In genomic region chr3:62131620-62132019, GRCh38 we compare ENCODE assay signal across 12 cellular contexts.
DNase-seq lines count a peak whose midpoint lies in the region; ATAC-seq and TF ChIP-seq lines count a peak whose summit lies in the region.
"Had no signal": no experiment of that assay in that cellular context is flagged by ENCODE, and none has a peak within 500 bp of the region (broad histone marks: within the 10 kb centered on the region; RNA-seq: fewer than 3 reads in every experiment).

No MANE protein-coding gene starts in this region.

- H3K27me3 ChIP-seq in kidney epithelial cell (ENCODE audit: control insufficient read depth, insufficient read depth, low read length), result no peaks in the 10 kb centered on the region

- H3K4me3 ChIP-seq in astrocyte of the cerebellum (ENCODE audit: low read depth, low read length), result no peak overlapping the region
- H3K4me3 ChIP-seq in kidney epithelial cell (ENCODE audit: low read depth, low read length), result no peak overlapping the region

- no peaks in the 10 kb centered on the region for H3K36me3 Mint-ChIP-seq in HFFc6 (ENCODE audit: low read depth)

- in situ Hi-C loops in astrocyte of the cerebellum (cut with HindIII; ENCODE audit: low sequenced_read_pairs), result no loop called here

- H3K27ac Mint-ChIP-seq in HFFc6, result no peak overlapping the region
- no peak overlapping the region for H3K27ac Mint-ChIP-seq in stimulated activated naive CD8-positive, alpha-beta T cell treated with anti-CD3 and anti-CD28 coated beads, Interleukin-15, amount 100 ng/mL, for 72 hours
- H3K27ac Mint-ChIP-seq: activated T-helper 17 cell treated with anti-CD3 and anti-CD28 coated beads, Interleukin-2, amount 50 U/mL, for 72 hours had no signal

- H3K4me3 Mint-ChIP-seq in HFFc6, result no peak overlapping the region
- no peak overlapping the region for H3K4me3 Mint-ChIP-seq in stimulated activated naive CD8-positive, alpha-beta T cell treated with anti-CD3 and anti-CD28 coated beads, Interleukin-15, amount 100 ng/mL, for 72 hours
- H3K4me3 Mint-ChIP-seq: activated T-helper 17 cell treated with anti-CD3 and anti-CD28 coated beads, Interleukin-2, amount 50 U/mL, for 72 hours had no signal

- H3K27me3 Mint-ChIP-seq in HFFc6 (ENCODE audit: insufficient read depth), result no peaks in the 10 kb centered on the region; the same call in 1 of the 2 replicates
- H3K27me3 Mint-ChIP-seq in stimulated activated naive CD8-positive, alpha-beta T cell treated with anti-CD3 and anti-CD28 coated beads, Interleukin-15, amount 100 ng/mL, for 72 hours, result peaks cover 26% of the 10 kb centered on the region

- peaks cover 3% of the 10 kb centered on the region for H3K36me3 ChIP-seq in kidney epithelial cell (ENCODE audit: control insufficient read depth, insufficient read depth, low read length)

- H3K9me3 Mint-ChIP-seq in HFFc6, result no peaks in the 10 kb centered on the region
- H3K9me3 Mint-ChIP-seq in stimulated activated naive CD8-positive, alpha-beta T cell treated with anti-CD3 and anti-CD28 coated beads, Interleukin-15, amount 100 ng/mL, for 72 hours, result peaks cover 6 to 8% of the 10 kb centered on the region in 2 donors
- H3K9me3 Mint-ChIP-seq: activated T-helper 17 cell treated with anti-CD3 and anti-CD28 coated beads, Interleukin-2, amount 50 U/mL, for 72 hours had no signal

- peak; percentile 23 for DNase-seq in AG08395 (ENCODE audit: low spot score)
- DNase-seq in HFFc6, result no peak
- no peak for DNase-seq in astrocyte of the cerebellum (ENCODE audit: low read depth)
- no peak for DNase-seq in kidney epithelial cell (ENCODE audit: low read depth)
- no peak for DNase-seq in activated T-cell treated with anti-CD3 and anti-CD28 coated beads, Interleukin-2, amount 50 U/mL, for 1 hour
- DNase-seq in stimulated activated naive CD8-positive, alpha-beta T cell treated with anti-CD3 and anti-CD28 coated beads, Interleukin-15, amount 100 ng/mL, for 72 hours, result no peak
- DNase-seq: DMS79, hippocampal formation, SHP77 treated with DMSO at 0.1 percent for 48 hours had no signal

- ATAC-seq in GM21723 (IDR thresholded peaks at IDR 0.05; ENCODE audit: unreplicated experiment) (no peak), HG02870 (IDR thresholded peaks at IDR 0.05; ENCODE audit: unreplicated experiment) (no peak)
- ATAC-seq in stimulated activated naive CD8-positive, alpha-beta T cell treated with anti-CD3 and anti-CD28 coated beads, Interleukin-15, amount 100 ng/mL, for 72 hours, result no peak
- ATAC-seq: activated T-helper 17 cell treated with anti-CD3 and anti-CD28 coated beads, Interleukin-2, amount 50 U/mL, for 72 hours had no signal

- peak; percentile 76 for TF ChIP-seq CTCF in HFFc6 (IDR thresholded peaks at IDR 0.05)
- peak; percentile 36 for TF ChIP-seq CTCF in astrocyte of the cerebellum (IDR thresholded peaks at IDR 0.05; ENCODE audit: low read depth, low read length, missing control alignments)
- peak; percentile 30 for TF ChIP-seq CTCF in kidney epithelial cell (IDR thresholded peaks at IDR 0.05; ENCODE audit: insufficient read depth, low read length, poor library complexity, severe bottlenecking)

- peaks cover 10% of the 10 kb centered on the region for H3K4me1 Mint-ChIP-seq in HFFc6 (ENCODE audit: low read depth)
- H3K4me1 Mint-ChIP-seq in stimulated activated naive CD8-positive, alpha-beta T cell treated with anti-CD3 and anti-CD28 coated beads, Interleukin-15, amount 100 ng/mL, for 72 hours, result no peaks in the 10 kb centered on the region
- H3K4me1 Mint-ChIP-seq: activated T-helper 17 cell treated with anti-CD3 and anti-CD28 coated beads, Interleukin-2, amount 50 U/mL, for 72 hours had no signal
